Comparison of ENCODE assay signal across 13 cellular contexts in genomic region chr12:18723752-18724151, GRCh38. TPM values are rescaled to one million over a fixed set of nuclear protein-coding genes. Genes with fewer than 3 reads are reported as not detected.
DNase-seq lines count a peak whose midpoint lies in the region; ATAC-seq, FAIRE-seq and TF ChIP-seq lines count a peak whose summit lies in the region.
"Had no signal": no experiment of that assay in that cellular context is flagged by ENCODE, and none has a peak within 500 bp of the region (broad histone marks: within the 10 kb centered on the region; RNA-seq: fewer than 3 reads in every experiment).

No MANE protein-coding gene starts in this region.

- H3K4me3 ChIP-seq in A549 = no peak overlapping the region
- H3K4me3 ChIP-seq in RWPE2 (ENCODE audit: severe bottlenecking) = no peak overlapping the region
- H3K4me3 ChIP-seq in effector memory CD4-positive, alpha-beta T cell (ENCODE audit: insufficient read depth, low read depth, low read length, poor library complexity, severe bottlenecking) = no peak overlapping the region
- H3K4me3 ChIP-seq: sigmoid colon, tibial artery had no signal

- peak overlapping the region; percentile 9 for H3K27ac Mint-ChIP-seq in HFFc6
- no peak overlapping the region for H3K27ac Mint-ChIP-seq in activated CD4-positive, alpha-beta memory T cell treated with anti-CD3 and anti-CD28 coated beads, Interleukin-2, amount 10 ng/mL, durations not matched to agents 7 days and 5 days
- H3K27ac Mint-ChIP-seq: activated naive CD8-positive, alpha-beta T cell treated with anti-CD3 and anti-CD28 coated beads, Interleukin-2, amount 50 U/mL, for 24 hours had no signal

- TF ChIP-seq CTCF in A549 (IDR thresholded peaks at IDR 0.05) = no peak
- TF ChIP-seq CTCF in HFFc6 (IDR thresholded peaks at IDR 0.05) = no peak
- no peak for TF ChIP-seq CTCF in RWPE2 (IDR thresholded peaks at IDR 0.05; ENCODE audit: poor library complexity, severe bottlenecking)
- TF ChIP-seq CTCF in foreskin keratinocyte (conservative IDR thresholded peaks at IDR 0.05) = no peak

- H3K9me3 Mint-ChIP-seq in HFFc6 = no peaks in the 10 kb centered on the region
- peaks cover 5% of the 10 kb centered on the region for H3K9me3 Mint-ChIP-seq in activated CD4-positive, alpha-beta memory T cell treated with anti-CD3 and anti-CD28 coated beads, Interleukin-2, amount 10 ng/mL, durations not matched to agents 7 days and 5 days

- peaks cover 45% of the 10 kb centered on the region for H3K4me1 Mint-ChIP-seq in HFFc6 (ENCODE audit: low read depth)
- H3K4me1 Mint-ChIP-seq in activated CD4-positive, alpha-beta memory T cell treated with anti-CD3 and anti-CD28 coated beads, Interleukin-2, amount 10 ng/mL, durations not matched to agents 7 days and 5 days = no peaks in the 10 kb centered on the region
- H3K4me1 Mint-ChIP-seq: activated naive CD8-positive, alpha-beta T cell treated with anti-CD3 and anti-CD28 coated beads, Interleukin-2, amount 50 U/mL, for 24 hours had no signal

- 22% methylated on average over 2 of the region's 2 CpGs for WGBS in A549 (ENCODE audit: missing lambda C conversion rate)

- H3K4me2 ChIP-seq in A549 = 0 out of 3 replicates have a peak overlapping the region, but pooled peaks have one; percentile 11
- H3K4me2 ChIP-seq: KMS-11 had no signal

- DNase-seq in A549 (ENCODE audit: low read depth in 1 of 2, low spot score in 1 of 2) (peak; percentile 16 to 55), HFFc6 (peak; percentile 56), RWPE2 (ENCODE audit: low spot score) (no peak), foreskin keratinocyte (peak; percentile 95 to 98), HK-2 (ENCODE audit: unreplicated experiment) (no peak)
- DNase-seq in activated CD4-positive, alpha-beta memory T cell treated with anti-CD3 and anti-CD28 coated beads, Interleukin-2, amount 10 ng/mL, durations not matched to agents 7 days and 5 days = no peak
- DNase-seq in effector memory CD4-positive, alpha-beta T cell = no peak
- DNase-seq: activated naive CD8-positive, alpha-beta T cell treated with anti-CD3 and anti-CD28 coated beads, Interleukin-2, amount 50 U/mL, for 24 hours; sigmoid colon; tibial artery had no signal

- no peak overlapping the region for H3K27ac ChIP-seq in A549
- H3K27ac ChIP-seq in RWPE2 (ENCODE audit: poor library complexity, severe bottlenecking) = peak overlapping the region; percentile 84
- peak overlapping the region; percentile 69 for H3K27ac ChIP-seq in foreskin keratinocyte
- H3K27ac ChIP-seq in effector memory CD4-positive, alpha-beta T cell (ENCODE audit: insufficient read depth, low read length, poor library complexity, severe bottlenecking) = no peak overlapping the region
- H3K27ac ChIP-seq: KMS-11, sigmoid colon, tibial artery had no signal

- H3K4me1 ChIP-seq in A549 (0 out of 3 replicates have a peak, but pooled peaks cover 3% of the 10 kb centered on the region), RWPE2 (ENCODE audit: insufficient read depth, poor library complexity, severe bottlenecking) (peaks cover 24% of the 10 kb centered on the region), foreskin keratinocyte (peaks cover 14% of the 10 kb centered on the region)
- H3K4me1 ChIP-seq in effector memory CD4-positive, alpha-beta T cell (ENCODE audit: control insufficient read depth, insufficient read depth, low read length, poor library complexity, severe bottlenecking) = no peaks in the 10 kb centered on the region
- H3K4me1 ChIP-seq: sigmoid colon, tibial artery had no signal

- peak; percentile 63 for FAIRE-seq in A549 (lab: Jason Lieb, UNC)

- TF ChIP-seq POLR2A in A549 (IDR thresholded peaks at IDR 0.05; ENCODE audit: low read length) = no peak

- H3K9me3 ChIP-seq in A549 = no peaks in the 10 kb centered on the region
- H3K9me3 ChIP-seq in RWPE2 (ENCODE audit: severe bottlenecking) = no peaks in the 10 kb centered on the region
- no peaks in the 10 kb centered on the region for H3K9me3 ChIP-seq in effector memory CD4-positive, alpha-beta T cell (ENCODE audit: control insufficient read depth, low read length)
- H3K9me3 ChIP-seq: sigmoid colon, tibial artery had no signal

- no peak for TF ChIP-seq EP300 in A549 (IDR thresholded peaks at IDR 0.05)

- H3K36me3 Mint-ChIP-seq in HFFc6 (ENCODE audit: low read depth) = peaks cover 5% of the 10 kb centered on the region; the same call in 1 of the 2 replicates
- no peaks in the 10 kb centered on the region for H3K36me3 Mint-ChIP-seq in activated CD4-positive, alpha-beta memory T cell treated with anti-CD3 and anti-CD28 coated beads, Interleukin-2, amount 10 ng/mL, durations not matched to agents 7 days and 5 days (ENCODE audit: low read depth)

- CTCF ChIA-PET in A549 (lab: Yijun Ruan, JAX) = no interaction called here
- CTCF ChIA-PET in activated CD4-positive, alpha-beta memory T cell treated with anti-CD3 and anti-CD28 coated beads, Interleukin-2, amount 10 ng/mL, durations not matched to agents 7 days and 5 days (lab: Charles Lee) = no interaction called here

- peak overlapping the region; percentile 8; the same call in 1 of the 2 replicates for H3K4me3 Mint-ChIP-seq in HFFc6
- H3K4me3 Mint-ChIP-seq in activated CD4-positive, alpha-beta memory T cell treated with anti-CD3 and anti-CD28 coated beads, Interleukin-2, amount 10 ng/mL, durations not matched to agents 7 days and 5 days = no peak overlapping the region
- H3K4me3 Mint-ChIP-seq: activated naive CD8-positive, alpha-beta T cell treated with anti-CD3 and anti-CD28 coated beads, Interleukin-2, amount 50 U/mL, for 24 hours had no signal

- H3K27me3 ChIP-seq in RWPE2 (ENCODE audit: insufficient read depth, poor library complexity, severe bottlenecking) = no peaks in the 10 kb centered on the region
- no peaks in the 10 kb centered on the region for H3K27me3 ChIP-seq in foreskin keratinocyte
- H3K27me3 ChIP-seq in effector memory CD4-positive, alpha-beta T cell (replicated peaks; ENCODE audit: control insufficient read depth, insufficient read depth, low read length, poor library complexity, severe bottlenecking) = no peaks in the 10 kb centered on the region
- H3K27me3 ChIP-seq: sigmoid colon, tibial artery had no signal

- H3K27me3 Mint-ChIP-seq in HFFc6 (ENCODE audit: insufficient read depth) = no peaks in the 10 kb centered on the region
- no peaks in the 10 kb centered on the region for H3K27me3 Mint-ChIP-seq in activated CD4-positive, alpha-beta memory T cell treated with anti-CD3 and anti-CD28 coated beads, Interleukin-2, amount 10 ng/mL, durations not matched to agents 7 days and 5 days
- H3K27me3 Mint-ChIP-seq: activated naive CD8-positive, alpha-beta T cell treated with anti-CD3 and anti-CD28 coated beads, Interleukin-2, amount 50 U/mL, for 24 hours had no signal

- TF ChIP-seq RAD21 in A549 (conservative IDR thresholded peaks at IDR 0.05 in 1 of 2, IDR thresholded peaks at IDR 0.05 in 1 of 2) = no peak

- POLR2A ChIA-PET in A549 (lab: Yijun Ruan, JAX) = no interaction called here
- POLR2A ChIA-PET in activated CD4-positive, alpha-beta memory T cell treated with anti-CD3 and anti-CD28 coated beads, Interleukin-2, amount 10 ng/mL, durations not matched to agents 7 days and 5 days (lab: Charles Lee) = no interaction called here

- ATAC-seq in A549 (peak in 1 of 2 experiments; percentile 59; a peak in 2 of 6 replicates), RWPE2 (ENCODE audit: low read depth) (peak; percentile 96), foreskin keratinocyte (peak; percentile 100), HG02970 (IDR thresholded peaks at IDR 0.05; ENCODE audit: low FRiP score, unreplicated experiment) (no peak)
- ATAC-seq: activated naive CD8-positive, alpha-beta T cell treated with anti-CD3 and anti-CD28 coated beads, Interleukin-2, amount 50 U/mL, for 24 hours had no signal

- no peaks in the 10 kb centered on the region for H3K36me3 ChIP-seq in RWPE2 (ENCODE audit: low read depth)
- H3K36me3 ChIP-seq in effector memory CD4-positive, alpha-beta T cell (ENCODE audit: control insufficient read depth, insufficient read depth, low read length) = no peaks in the 10 kb centered on the region
- H3K36me3 ChIP-seq: sigmoid colon, tibial artery had no signal

TF ChIP-seq in A549, 52 proteins besides CTCF, POLR2A, EP300 and RAD21:
- TF ChIP-seq CEBPB (IDR thresholded peaks at IDR 0.05) (peak; percentile 32 to 73; a peak in 3 of 4 replicates), FOSL2 (IDR thresholded peaks at IDR 0.05) (peak; percentile 38; the same call in 1 of the 2 replicates), FOSL2 (CRISPR knock-in tag; IDR thresholded peaks at IDR 0.05) (0 out of 2 replicates have a peak, but pooled peaks have one; percentile 11), SMC3 (IDR thresholded peaks at IDR 0.05) (no peak), MAX (IDR thresholded peaks at IDR 0.05) (no peak), JUNB (IDR thresholded peaks at IDR 0.05) (peak; percentile 30; the same call in 1 of the 2 replicates)

RNA-seq across cellular contexts. Expression of gene PLCZ1, which starts 14.1 kb away (rescaled TPM):
- not detected in 2 replicates for polyA plus RNA-seq in A549 (2011; rRNA removed)
- not detected in 2 replicates for polyA plus RNA-seq in A549 (2012; cell fraction: cytosol; rRNA removed)
- polyA plus RNA-seq in A549 (2012; cell fraction: nucleus; rRNA removed) = not detected in 2 replicates
- polyA plus RNA-seq in A549 (2017; fragmentation: RNase III; extraction: RNeasy Plus Mini Kit Qiagen cat#74134 plus additional on column Dnase treatment) = not detected in 3 replicates
- not detected in 2 replicates for polyA minus RNA-seq in A549 (2011; rRNA and poly(A)+ RNA removed)
- not detected for total RNA-seq in HFFc6 (2021; fragmentation: NEBNext Ultra II Directional; extraction: Animal tissue kit (Norgen Biotek cat#: 25700))
- total RNA-seq in foreskin keratinocyte = not detected in 2 replicates
- not detected in 2 replicates for polyA plus RNA-seq in foreskin keratinocyte
- not detected for total RNA-seq in activated CD4-positive, alpha-beta memory T cell treated with anti-CD3 and anti-CD28 coated beads, Interleukin-2, amount 10 ng/mL, durations not matched to agents 7 days and 5 days
- total RNA-seq: G401, sigmoid colon had no signal
- polyA plus RNA-seq: sigmoid colon had no signal

RNA-seq across cellular contexts. Expression of gene CAPZA3, which starts 14.2 kb away (rescaled TPM):
- polyA plus RNA-seq in A549 (2011; rRNA removed) = not detected in 2 replicates
- not detected in 2 replicates for polyA plus RNA-seq in A549 (2012; cell fraction: cytosol; rRNA removed)
- polyA plus RNA-seq in A549 (2012; cell fraction: nucleus; rRNA removed) = not detected in 2 replicates
- polyA plus RNA-seq in A549 (2017; fragmentation: RNase III; extraction: RNeasy Plus Mini Kit Qiagen cat#74134 plus additional on column Dnase treatment) = not detected in 3 replicates
- not detected in 2 replicates for polyA minus RNA-seq in A549 (2011; rRNA and poly(A)+ RNA removed)
- not detected for total RNA-seq in HFFc6 (2021; fragmentation: NEBNext Ultra II Directional; extraction: Animal tissue kit (Norgen Biotek cat#: 25700))
- total RNA-seq in foreskin keratinocyte = not detected in 2 replicates
- not detected in 2 replicates for polyA plus RNA-seq in foreskin keratinocyte
- not detected for total RNA-seq in activated CD4-positive, alpha-beta memory T cell treated with anti-CD3 and anti-CD28 coated beads, Interleukin-2, amount 10 ng/mL, durations not matched to agents 7 days and 5 days
- total RNA-seq: G401, sigmoid colon had no signal
- polyA plus RNA-seq: sigmoid colon had no signal

Comparison
In these comparisons a context has a peak if more than half of its experiments do, and no peak if none do; other contexts are left out.
1. DNase-seq: peak in A549 (2 of 2), HFFc6 (single experiment) and foreskin keratinocyte (2 of 2); none in RWPE2 (single experiment), HK-2 (single experiment), activated CD4-positive, alpha-beta memory T cell treated with anti-CD3 and anti-CD28 coated beads, Interleukin-2, amount 10 ng/mL, durations not matched to agents 7 days and 5 days (single experiment) and effector memory CD4-positive, alpha-beta T cell (0 of 3).
2. H3K27ac ChIP-seq: peak in RWPE2 (single experiment) and foreskin keratinocyte (single experiment); none in A549 (0 of 2) and effector memory CD4-positive, alpha-beta T cell (single experiment).